Comparison of ENCODE assay signal across 15 cellular contexts in genomic region chr19:46931197-46931596, GRCh38.
DNase-seq lines count a peak whose midpoint lies in the region; ATAC-seq and TF ChIP-seq lines count a peak whose summit lies in the region.
"Had no signal": no experiment of that assay in that cellular context is flagged by ENCODE, and none has a peak within 500 bp of the region (broad histone marks: within the 10 kb centered on the region; RNA-seq: fewer than 3 reads in every experiment).

No MANE protein-coding gene starts in this region.

- H3K27ac ChIP-seq in 22Rv1 (0 out of 2 replicates have a peak overlapping the region, but pooled peaks have one; percentile 12), H9 (ENCODE audit: insufficient read length, low read depth, low read length) (no peak overlapping the region), cingulate gyrus (ENCODE audit: low read depth, low read length) (peak overlapping the region; percentile 49), muscle layer of duodenum (ENCODE audit: low read length) (peak overlapping the region; percentile 16), body of pancreas (no peak overlapping the region)
- H3K27ac ChIP-seq: hepatocyte had no signal

- H3K27ac Mint-ChIP-seq in H9: peak overlapping the region in 1 of 3 experiments; percentile 23; a peak in 1 of 7 replicates
- H3K27ac Mint-ChIP-seq: activated CD8-positive, alpha-beta memory T cell treated with anti-CD3 and anti-CD28 coated beads, Interleukin-2, amount 10 ng/mL, durations not matched to agents 7 days and 5 days had no signal

- H3K36me3 ChIP-seq in muscle layer of duodenum (ENCODE audit: control insufficient read depth in 1 of 2, insufficient read depth in 2 of 2, low read length in 2 of 2): no peaks in the 10 kb centered on the region
- no peaks in the 10 kb centered on the region for H3K36me3 ChIP-seq in body of pancreas (replicated peaks in 1 of 2; ENCODE audit: insufficient read depth in 1 of 2, low read depth in 2 of 2)

- H3K79me1 ChIP-seq in H9 (ENCODE audit: insufficient read depth, low read depth, low read length, poor library complexity, severe bottlenecking): peaks cover 10% of the 10 kb centered on the region

- no peak overlapping the region for H3K23ac ChIP-seq in H9 (ENCODE audit: insufficient read length, low read depth, low read length)

- H3K4me3 ChIP-seq in muscle layer of duodenum (ENCODE audit: low read depth in 1 of 2, low read length in 2 of 2) (no peak overlapping the region), body of pancreas (no peak overlapping the region)
- H3K4me3 ChIP-seq: hepatocyte had no signal

- no peak overlapping the region for H2AFZ ChIP-seq in H9 (ENCODE audit: low read length)
- H2AFZ ChIP-seq: hepatocyte had no signal

- no peak for DNase-seq in H9
- no peak for DNase-seq in body of pancreas
- no peak for DNase-seq in stimulated activated CD4-positive, alpha-beta T cell treated with anti-CD3 and anti-CD28 coated beads, Interleukin-4, amount 100 ng/mL, for 4 hours
- DNase-seq in epidermal melanocyte (ENCODE audit: insufficient read length, low spot score): no peak
- DNase-seq: activated CD8-positive, alpha-beta memory T cell treated with anti-CD3 and anti-CD28 coated beads, Interleukin-2, amount 10 ng/mL, durations not matched to agents 7 days and 5 days; activated naive CD4-positive, alpha-beta T cell treated with anti-CD3 and anti-CD28 coated beads, Interleukin-2, amount 50 U/mL, for 16 hours; H7; NCI-H1105; stimulated activated naive CD4-positive, alpha-beta T cell had no signal

- no peaks in the 10 kb centered on the region for H4K20me1 ChIP-seq in H9 (ENCODE audit: control insufficient read depth, insufficient read depth, insufficient read length)

- H3K79me2 ChIP-seq in H9 (ENCODE audit: insufficient read depth, low read length): peaks cover 12% of the 10 kb centered on the region; the same call in 1 of the 2 replicates

- intact Hi-C loops in body of pancreas (cut with DNase I): no loop called here

- no peaks in the 10 kb centered on the region for H3K27me3 Mint-ChIP-seq in H9 (ENCODE audit: low read depth)
- H3K27me3 Mint-ChIP-seq: activated CD8-positive, alpha-beta memory T cell treated with anti-CD3 and anti-CD28 coated beads, Interleukin-2, amount 10 ng/mL, durations not matched to agents 7 days and 5 days had no signal

- H3K14ac ChIP-seq in H9 (ENCODE audit: insufficient read depth, low read length): no peak overlapping the region

- H3K56ac ChIP-seq in H9 (ENCODE audit: insufficient read length, low read depth, low read length): no peak overlapping the region

- no peak overlapping the region for H4K5ac ChIP-seq in H9 (ENCODE audit: insufficient read length, low read depth, low read length)

- no peak overlapping the region for H2BK120ac ChIP-seq in H9 (ENCODE audit: low read depth, low read length, poor library complexity, severe bottlenecking)

- no peak overlapping the region for H2BK15ac ChIP-seq in H9 (ENCODE audit: low read depth, low read length)

- H3K9me3 ChIP-seq in H9 (ENCODE audit: control insufficient read depth, low read depth, low read length) (no peaks in the 10 kb centered on the region), muscle layer of duodenum (ENCODE audit: control insufficient read depth in 1 of 2, low read length in 2 of 2) (no peaks in the 10 kb centered on the region), body of pancreas (no peaks in the 10 kb centered on the region)

- H3K4ac ChIP-seq in H9 (ENCODE audit: low read depth, low read length): no peak overlapping the region

- ATAC-seq in body of pancreas (no peak), HG02759 (IDR thresholded peaks at IDR 0.05; ENCODE audit: unreplicated experiment) (no peak)
- ATAC-seq: activated CD8-positive, alpha-beta memory T cell treated with anti-CD3 and anti-CD28 coated beads, Interleukin-2, amount 10 ng/mL, durations not matched to agents 7 days and 5 days; SK-N-SH treated with all-trans-retinoic acid at 6 μM for 48 hours had no signal

- no peak overlapping the region for H4K8ac ChIP-seq in H9 (replicated peaks; ENCODE audit: insufficient read length, low read depth, low read length)

- no peak for TF ChIP-seq CTCF in 22Rv1 (IDR thresholded peaks at IDR 0.05)
- no peak for TF ChIP-seq CTCF in H9 (conservative IDR thresholded peaks at IDR 0.05)
- TF ChIP-seq CTCF in body of pancreas (IDR thresholded peaks at IDR 0.05): no peak

- no peaks in the 10 kb centered on the region for H3K23me2 ChIP-seq in H9 (ENCODE audit: insufficient read length, low read depth, low read length, poor library complexity, severe bottlenecking)

- H3K9ac ChIP-seq in H9 (ENCODE audit: extremely low read depth, insufficient read length, low read length): peak overlapping the region; percentile 13

- peaks cover 15 to 19% of the 10 kb centered on the region in 2 experiments for H3K4me1 Mint-ChIP-seq in H9

- H2BK12ac ChIP-seq in H9 (ENCODE audit: insufficient read length, low read depth, low read length): no peak overlapping the region

- H2AK5ac ChIP-seq in H9 (ENCODE audit: insufficient read length, low read length): no peak overlapping the region

- H4K91ac ChIP-seq in H9 (ENCODE audit: insufficient read length, low read depth, low read length): no peak overlapping the region

- H3K27me3 ChIP-seq in H9 (ENCODE audit: insufficient read depth, low read length) (no peaks in the 10 kb centered on the region), muscle layer of duodenum (ENCODE audit: low read depth, low read length) (no peaks in the 10 kb centered on the region), body of pancreas (no peaks in the 10 kb centered on the region)
- H3K27me3 ChIP-seq: hepatocyte had no signal

- H3K4me3 Mint-ChIP-seq in H9: no peak overlapping the region
- H3K4me3 Mint-ChIP-seq: activated CD8-positive, alpha-beta memory T cell treated with anti-CD3 and anti-CD28 coated beads, Interleukin-2, amount 10 ng/mL, durations not matched to agents 7 days and 5 days had no signal

- H3K9me3 Mint-ChIP-seq in H9: no peaks in the 10 kb centered on the region

- no CpG with 5 or more reads among the region's 5 CpGs for WGBS in H9 (ENCODE audit: extremely low coverage, insufficient read length, low lambda C conversion rate)
- 61 to 66% methylated on average over 5 of the region's 5 CpGs for WGBS in body of pancreas, 2 donors

- H3K4me1 ChIP-seq in H9 (ENCODE audit: insufficient read depth, low read length): no peaks in the 10 kb centered on the region; the same call in 1 of the 2 replicates
- peaks cover 5 to 16% of the 10 kb centered on the region in 2 donors for H3K4me1 ChIP-seq in muscle layer of duodenum (ENCODE audit: control insufficient read depth in 1 of 2, insufficient read depth in 2 of 2, low read length in 2 of 2)
- no peaks in the 10 kb centered on the region for H3K4me1 ChIP-seq in body of pancreas

- TF ChIP-seq POLR2A in body of pancreas (IDR thresholded peaks at IDR 0.05): no peak

- H2BK20ac ChIP-seq in H9 (ENCODE audit: low read depth, low read length, poor library complexity, severe bottlenecking): no peak overlapping the region

- H2BK5ac ChIP-seq in H9 (ENCODE audit: insufficient read length, low read length): no peak overlapping the region

- H3K36me3 Mint-ChIP-seq in H9 (ENCODE audit: insufficient read depth in 1 of 3, low read depth in 3 of 3): no peaks in the 10 kb centered on the region
- H3K36me3 Mint-ChIP-seq: activated CD8-positive, alpha-beta memory T cell treated with anti-CD3 and anti-CD28 coated beads, Interleukin-2, amount 10 ng/mL, durations not matched to agents 7 days and 5 days had no signal

- H3K4me2 ChIP-seq in H9 (ENCODE audit: insufficient read depth, insufficient read length, low read length): no peak overlapping the region
- H3K4me2 ChIP-seq: hepatocyte had no signal

- no peak overlapping the region for H3T11ph ChIP-seq in H9 (ENCODE audit: low read length)

- no peak overlapping the region for H3K18ac ChIP-seq in H9 (ENCODE audit: insufficient read length, low read depth, low read length)

Comparison
In these comparisons a context has a peak if more than half of its experiments do, and no peak if none do; other contexts are left out.
1. H3K27ac ChIP-seq: peak in 22Rv1 (single experiment), cingulate gyrus (single experiment) and muscle layer of duodenum (single experiment); none in H9 (single experiment) and body of pancreas (0 of 4).